8 cellular contexts compared by ENCODE assay signal in genomic region chr15:70023064-70023768, GRCh38.
DNase-seq lines count a peak whose midpoint lies in the region; ATAC-seq and TF ChIP-seq lines count a peak whose summit lies in the region.

No MANE protein-coding gene starts in this region.

- no peak for TF ChIP-seq POLR2A in upper lobe of left lung (IDR thresholded peaks at IDR 0.05)

- H3K4me3 ChIP-seq in AG10803 (ENCODE audit: low read length) (no peak overlapping the region), astrocyte of the spinal cord (ENCODE audit: low read depth, low read length) (no peak overlapping the region), upper lobe of left lung (no peak overlapping the region)

- peaks cover 19 to 26% (median 21%) of the 10 kb centered on the region in 4 donors for H3K4me1 ChIP-seq in upper lobe of left lung

- H3K27me3 ChIP-seq in upper lobe of left lung, result no peaks in the 10 kb centered on the region

- in situ Hi-C loops in SK-MEL-5 (cut with HindIII; ENCODE audit: low pct_unique_long_range_greater_than_20kb, low sequenced_read_pairs), result no loop called here
- in situ Hi-C loops in astrocyte of the spinal cord (cut with HindIII; ENCODE audit: low sequenced_read_pairs), result no loop called here

- 73 to 75% methylated on average over 7 of the region's 7 CpGs for WGBS in upper lobe of left lung, 2 donors

- H3K9me3 ChIP-seq in upper lobe of left lung, result no peaks in the 10 kb centered on the region

- no peaks in the 10 kb centered on the region for H3K36me3 ChIP-seq in upper lobe of left lung

- H3K27ac ChIP-seq in upper lobe of left lung, result peak overlapping the region; percentile 0 to 72 (median 50)

- DNase-seq in AG10803 (ENCODE audit: low read depth) (peak; percentile 94), SK-MEL-5 (ENCODE audit: low read depth, low spot score) (peak; percentile 13), astrocyte of the spinal cord (ENCODE audit: low read depth, low spot score) (peak; percentile 74), myocyte (ENCODE audit: low read depth) (peak; percentile 55), upper lobe of left lung (peak in 1 of 2 donors; percentile 29), NCI-H774 (lab: John Stamatoyannopoulos, UW) (no peak)

- no peak for TF ChIP-seq EP300 in upper lobe of left lung (IDR thresholded peaks at IDR 0.05)

- TF ChIP-seq CTCF in AG10803 (conservative IDR thresholded peaks at IDR 0.05; ENCODE audit: low read length) (no peak), astrocyte of the spinal cord (IDR thresholded peaks at IDR 0.05; ENCODE audit: low read depth, low read length) (no peak), upper lobe of left lung (IDR thresholded peaks at IDR 0.05) (no peak)

- ATAC-seq in GM19035 (IDR thresholded peaks at IDR 0.05; ENCODE audit: unreplicated experiment) (peak; percentile 83), HG03354 (IDR thresholded peaks at IDR 0.05; ENCODE audit: poor library complexity, severe bottlenecking, unreplicated experiment) (peak; percentile 86), upper lobe of left lung (ENCODE audit: low FRiP score in 2 of 2) (peak; percentile 6 to 80)
